10 cellular contexts compared by ENCODE assay signal in genomic region chr5:40831346-40832210, GRCh38. TPM values are rescaled to one million over a fixed set of nuclear protein-coding genes. Genes with fewer than 3 reads are reported as not detected.
A peak's percentile ranks its signal among the peaks of the same experiment; 100 is the strongest.
DNase-seq lines count a peak whose midpoint lies in the region; ATAC-seq and TF ChIP-seq lines count a peak whose summit lies in the region.
"Had no signal": no experiment of that assay in that cellular context is flagged by ENCODE, and none has a peak within 500 bp of the region (broad histone marks: within the 10 kb centered on the region; RNA-seq: fewer than 3 reads in every experiment).

No MANE protein-coding gene starts in this region.

- no peak for TF ChIP-seq POLR2A in esophagus squamous epithelium (IDR thresholded peaks at IDR 0.05)

- H3K27ac Mint-ChIP-seq in activated CD8-positive, alpha-beta T cell treated with anti-CD3 and anti-CD28 coated beads, Interleukin-2, amount 10 ng/mL, durations not matched to agents 7 days and 5 days = peak overlapping the region; percentile 66
- peak overlapping the region; percentile 98 to 100 for H3K27ac Mint-ChIP-seq in natural killer cell treated with Interleukin-12 subunit alpha and Interleukin-12 subunit beta and Interleukin-15 and Interleukin-18, amount 100 ng/mL, for 72 hours

- ATAC-seq in GM18870 (IDR thresholded peaks at IDR 0.05; ENCODE audit: unreplicated experiment) (peak; percentile 24), HG02981 (IDR thresholded peaks at IDR 0.05; ENCODE audit: unreplicated experiment) (peak; percentile 22)
- ATAC-seq in activated CD8-positive, alpha-beta T cell treated with anti-CD3 and anti-CD28 coated beads, Interleukin-2, amount 10 ng/mL, durations not matched to agents 7 days and 5 days = no peak
- no peak for ATAC-seq in natural killer cell treated with Interleukin-12 subunit alpha and Interleukin-12 subunit beta and Interleukin-15 and Interleukin-18, amount 100 ng/mL, for 72 hours

- no peaks in the 10 kb centered on the region for H3K9me3 Mint-ChIP-seq in activated CD8-positive, alpha-beta T cell treated with anti-CD3 and anti-CD28 coated beads, Interleukin-2, amount 10 ng/mL, durations not matched to agents 7 days and 5 days (ENCODE audit: insufficient read depth)
- H3K9me3 Mint-ChIP-seq in natural killer cell treated with Interleukin-12 subunit alpha and Interleukin-12 subunit beta and Interleukin-15 and Interleukin-18, amount 100 ng/mL, for 72 hours = no peaks in the 10 kb centered on the region

- intact Hi-C loops in esophagus squamous epithelium (cut with DNase I) = no loop called here

- 52 to 57% methylated on average over 4 of the region's 4 CpGs for WGBS in esophagus squamous epithelium, 2 donors

- peaks cover 30 to 76% (median 35%) of the 10 kb centered on the region in 3 donors for H3K36me3 ChIP-seq in esophagus squamous epithelium

- H3K36me3 Mint-ChIP-seq in activated CD8-positive, alpha-beta T cell treated with anti-CD3 and anti-CD28 coated beads, Interleukin-2, amount 10 ng/mL, durations not matched to agents 7 days and 5 days (ENCODE audit: low read depth) = peaks cover 84% of the 10 kb centered on the region
- peaks cover 60% of the 10 kb centered on the region for H3K36me3 Mint-ChIP-seq in natural killer cell treated with Interleukin-12 subunit alpha and Interleukin-12 subunit beta and Interleukin-15 and Interleukin-18, amount 100 ng/mL, for 72 hours

- no peak for TF ChIP-seq CTCF in esophagus squamous epithelium (IDR thresholded peaks at IDR 0.05)

- CTCF ChIA-PET in activated CD8-positive, alpha-beta T cell treated with anti-CD3 and anti-CD28 coated beads, Interleukin-2, amount 10 ng/mL, durations not matched to agents 7 days and 5 days (lab: Charles Lee) = interaction anchor here (1.1 to 1.7 kb wide), 2 partner anchors 16 to 24 kb away, joined by 3 to 5 read pairs; no protein-coding TSS in a partner anchor

- H3K9me3 ChIP-seq in esophagus squamous epithelium = no peaks in the 10 kb centered on the region

- no peaks in the 10 kb centered on the region for H3K27me3 Mint-ChIP-seq in activated CD8-positive, alpha-beta T cell treated with anti-CD3 and anti-CD28 coated beads, Interleukin-2, amount 10 ng/mL, durations not matched to agents 7 days and 5 days (ENCODE audit: low read depth)
- H3K27me3 Mint-ChIP-seq in natural killer cell treated with Interleukin-12 subunit alpha and Interleukin-12 subunit beta and Interleukin-15 and Interleukin-18, amount 100 ng/mL, for 72 hours = no peaks in the 10 kb centered on the region

- peaks cover 7 to 54% (median 17%) of the 10 kb centered on the region in 3 donors for H3K4me1 ChIP-seq in esophagus squamous epithelium

- no peaks in the 10 kb centered on the region for H3K27me3 ChIP-seq in esophagus squamous epithelium

- peaks cover 66% of the 10 kb centered on the region for H3K4me1 Mint-ChIP-seq in activated CD8-positive, alpha-beta T cell treated with anti-CD3 and anti-CD28 coated beads, Interleukin-2, amount 10 ng/mL, durations not matched to agents 7 days and 5 days (ENCODE audit: low read depth)
- peaks cover 52 to 68% of the 10 kb centered on the region in 2 donors for H3K4me1 Mint-ChIP-seq in natural killer cell treated with Interleukin-12 subunit alpha and Interleukin-12 subunit beta and Interleukin-15 and Interleukin-18, amount 100 ng/mL, for 72 hours (ENCODE audit: low read depth in 2 of 2)

- POLR2A ChIA-PET in activated CD8-positive, alpha-beta T cell treated with anti-CD3 and anti-CD28 coated beads, Interleukin-2, amount 10 ng/mL, durations not matched to agents 7 days and 5 days (lab: Charles Lee) = interaction anchor here (1.2 to 1.8 kb wide), 4 partner anchors 24 to 150 kb away, joined by 3 to 8 read pairs (median 4); partner anchors contain the start of gene PRKAA1

- peak overlapping the region; percentile 97 for H3K4me3 Mint-ChIP-seq in activated CD8-positive, alpha-beta T cell treated with anti-CD3 and anti-CD28 coated beads, Interleukin-2, amount 10 ng/mL, durations not matched to agents 7 days and 5 days
- H3K4me3 Mint-ChIP-seq in natural killer cell treated with Interleukin-12 subunit alpha and Interleukin-12 subunit beta and Interleukin-15 and Interleukin-18, amount 100 ng/mL, for 72 hours = peak overlapping the region; percentile 99

- no peak overlapping the region for H3K4me3 ChIP-seq in esophagus squamous epithelium

- DNase-seq in activated CD8-positive, alpha-beta T cell treated with anti-CD3 and anti-CD28 coated beads, Interleukin-2, amount 10 ng/mL, durations not matched to agents 7 days and 5 days = no peak
- no peak for DNase-seq in natural killer cell treated with Interleukin-12 subunit alpha and Interleukin-12 subunit beta and Interleukin-15 and Interleukin-18, amount 100 ng/mL, for 72 hours (ENCODE audit: low spot score)
- DNase-seq in esophagus squamous epithelium (lab: John Stamatoyannopoulos, UW) (no peak), substantia nigra (lab: John Stamatoyannopoulos, UW) (no peak), HuH-7 (ENCODE audit: low spot score) (no peak)
- DNase-seq: hypothalamus, NCI-H187, T-helper 9 cell had no signal

- H3K27ac ChIP-seq in esophagus squamous epithelium (no peak overlapping the region), substantia nigra (ENCODE audit: low read depth, low read length, poor library complexity, severe bottlenecking) (no peak overlapping the region)

RNA-seq across cellular contexts. Expression of gene RPL37, which starts 3.4 kb away (rescaled TPM):
- 1,000 to 10,000 TPM; 1,566 to 1,592 TPM for total RNA-seq in activated CD8-positive, alpha-beta T cell treated with anti-CD3 and anti-CD28 coated beads, Interleukin-2, amount 10 ng/mL, durations not matched to agents 7 days and 5 days
- 1,000 to 10,000 TPM in 1 of 2 donors, 100 to 1,000 TPM in 1; 886 to 1,034 TPM for total RNA-seq in natural killer cell treated with Interleukin-12 subunit alpha and Interleukin-12 subunit beta and Interleukin-15 and Interleukin-18, amount 100 ng/mL, for 72 hours
- 100 to 1,000 TPM in 1 of 4 donors, 10 to 100 TPM in 3; 79.6 to 183 (median 88.2) TPM for total RNA-seq in esophagus squamous epithelium

RNA-seq across cellular contexts. Expression of gene CARD6, which starts 9.6 kb away (rescaled TPM):
- 1 to 10 TPM; 3.0 to 3.4 TPM for total RNA-seq in activated CD8-positive, alpha-beta T cell treated with anti-CD3 and anti-CD28 coated beads, Interleukin-2, amount 10 ng/mL, durations not matched to agents 7 days and 5 days
- 10 to 100 TPM in 1 of 2 donors, 1 to 10 TPM in 1; 3.7 to 11.2 TPM for total RNA-seq in natural killer cell treated with Interleukin-12 subunit alpha and Interleukin-12 subunit beta and Interleukin-15 and Interleukin-18, amount 100 ng/mL, for 72 hours
- 10 to 100 TPM; 17.7 to 20.4 (median 19.2) TPM for total RNA-seq in esophagus squamous epithelium

RNA-seq across cellular contexts. Expression of gene PRKAA1, which starts 33.4 kb away (rescaled TPM):
- total RNA-seq in activated CD8-positive, alpha-beta T cell treated with anti-CD3 and anti-CD28 coated beads, Interleukin-2, amount 10 ng/mL, durations not matched to agents 7 days and 5 days = 10 to 100 TPM; 70.8 to 72.3 TPM
- 10 to 100 TPM; 92.3 to 94.9 TPM for total RNA-seq in natural killer cell treated with Interleukin-12 subunit alpha and Interleukin-12 subunit beta and Interleukin-15 and Interleukin-18, amount 100 ng/mL, for 72 hours
- 10 to 100 TPM; 32.0 to 61.9 (median 51.9) TPM for total RNA-seq in esophagus squamous epithelium

Comparison
In these comparisons a context has a peak if more than half of its experiments do, and no peak if none do; other contexts are left out.
1. ATAC-seq: peak in GM18870 (single experiment) and HG02981 (single experiment); none in activated CD8-positive, alpha-beta T cell treated with anti-CD3 and anti-CD28 coated beads, Interleukin-2, amount 10 ng/mL, durations not matched to agents 7 days and 5 days (single experiment) and natural killer cell treated with Interleukin-12 subunit alpha and Interleukin-12 subunit beta and Interleukin-15 and Interleukin-18, amount 100 ng/mL, for 72 hours (0 of 2).
2. RNA of gene RPL37, which starts 3.4 kb away (total RNA-seq): 1,566 to 1,592 TPM in activated CD8-positive, alpha-beta T cell treated with anti-CD3 and anti-CD28 coated beads, Interleukin-2, amount 10 ng/mL, durations not matched to agents 7 days and 5 days and 886 to 1,034 TPM in natural killer cell treated with Interleukin-12 subunit alpha and Interleukin-12 subunit beta and Interleukin-15 and Interleukin-18, amount 100 ng/mL, for 72 hours; 79.6 to 183 TPM in esophagus squamous epithelium; every median in the first group is over 4 times any median in the second.